In genomic region chr17:37742114-37742761, GRCh38 we compare ENCODE assay signal across 8 cellular contexts. TPM values are rescaled to one million over a fixed set of nuclear protein-coding genes. Genes with fewer than 3 reads are reported as not detected.
A peak's percentile ranks its signal among the peaks of the same experiment; 100 is the strongest.
DNase-seq lines count a peak whose midpoint lies in the region; ATAC-seq and TF ChIP-seq lines count a peak whose summit lies in the region.

No MANE protein-coding gene starts in this region.

- H3K36me3 Mint-ChIP-seq in activated T-cell treated with anti-CD3 and anti-CD28 coated beads, Interleukin-2, amount 50 U/mL, for 4 hours (ENCODE audit: insufficient read depth), result no peaks in the 10 kb centered on the region
- no peaks in the 10 kb centered on the region for H3K36me3 Mint-ChIP-seq in activated CD8-positive, alpha-beta T cell treated with anti-CD3 and anti-CD28 coated beads for 36 hours (ENCODE audit: low read depth)

- DNase-seq in activated T-cell treated with anti-CD3 and anti-CD28 coated beads, Interleukin-2, amount 50 U/mL, for 4 hours, result no peak
- DNase-seq in activated T-cell treated with anti-CD3 and anti-CD28 coated beads for 4 hours (no peak), NCI-H187 treated with DMSO at 0.1 percent for 48 hours (lab: John Stamatoyannopoulos, UW) (no peak)
- peak; percentile 21 for DNase-seq in activated CD8-positive, alpha-beta T cell treated with anti-CD3 and anti-CD28 coated beads for 36 hours

- no peaks in the 10 kb centered on the region for H3K9me3 Mint-ChIP-seq in activated T-cell treated with anti-CD3 and anti-CD28 coated beads, Interleukin-2, amount 50 U/mL, for 4 hours
- H3K9me3 Mint-ChIP-seq in activated CD8-positive, alpha-beta T cell treated with anti-CD3 and anti-CD28 coated beads for 36 hours, result no peaks in the 10 kb centered on the region

- H3K36me3 ChIP-seq in iPS-20b (ENCODE audit: insufficient read depth, low read depth, low read length), result no peaks in the 10 kb centered on the region
- no peaks in the 10 kb centered on the region for H3K36me3 ChIP-seq in subcutaneous abdominal adipose tissue (ENCODE audit: control insufficient read depth in 5 of 5, insufficient read depth in 5 of 5, low read length in 5 of 5)

- H3K4me1 ChIP-seq in iPS-20b (ENCODE audit: insufficient read depth, low read length) (peaks cover 4% of the 10 kb centered on the region; the same call in 1 of the 2 replicates), subcutaneous abdominal adipose tissue (ENCODE audit: control insufficient read depth in 5 of 5, insufficient read depth in 5 of 5, low read length in 5 of 5) (peaks cover 0 to 38% (median 37%) of the 10 kb centered on the region in 5 donors)

- CTCF ChIA-PET in activated CD8-positive, alpha-beta T cell treated with anti-CD3 and anti-CD28 coated beads for 36 hours (lab: Charles Lee), result no interaction called here

- H3K27ac ChIP-seq in iPS-20b (ENCODE audit: low read length) (no peak overlapping the region), subcutaneous abdominal adipose tissue (ENCODE audit: low read depth, low read length) (no peak overlapping the region)

- H3K27me3 Mint-ChIP-seq in activated T-cell treated with anti-CD3 and anti-CD28 coated beads, Interleukin-2, amount 50 U/mL, for 4 hours (ENCODE audit: low read depth), result peaks cover 81% of the 10 kb centered on the region
- H3K27me3 Mint-ChIP-seq in activated CD8-positive, alpha-beta T cell treated with anti-CD3 and anti-CD28 coated beads for 36 hours, result peaks cover 74% of the 10 kb centered on the region

- POLR2A ChIA-PET in activated CD8-positive, alpha-beta T cell treated with anti-CD3 and anti-CD28 coated beads for 36 hours (lab: Charles Lee), result no interaction called here

- ATAC-seq in activated T-cell treated with anti-CD3 and anti-CD28 coated beads, Interleukin-2, amount 50 U/mL, for 4 hours, result no peak
- no peak for ATAC-seq in activated CD8-positive, alpha-beta T cell treated with anti-CD3 and anti-CD28 coated beads for 36 hours
- ATAC-seq in GM18909 (IDR thresholded peaks at IDR 0.05; ENCODE audit: poor library complexity, unreplicated experiment) (no peak), HG02571 (IDR thresholded peaks at IDR 0.05; ENCODE audit: unreplicated experiment) (no peak)

- H3K9ac ChIP-seq in iPS-20b (ENCODE audit: low read depth, low read length) (no peak overlapping the region), subcutaneous abdominal adipose tissue (ENCODE audit: low read length in 5 of 5) (peak overlapping the region in 1 of 5 donors; percentile 39)

- no peaks in the 10 kb centered on the region for H3K9me3 ChIP-seq in iPS-20b (ENCODE audit: insufficient read depth, low read depth, low read length)
- no peaks in the 10 kb centered on the region for H3K9me3 ChIP-seq in subcutaneous abdominal adipose tissue (ENCODE audit: control insufficient read depth in 5 of 5, low read length in 5 of 5)

- peak overlapping the region; percentile 56 for H3K4me3 Mint-ChIP-seq in activated T-cell treated with anti-CD3 and anti-CD28 coated beads, Interleukin-2, amount 50 U/mL, for 4 hours
- peak overlapping the region; percentile 42 for H3K4me3 Mint-ChIP-seq in activated CD8-positive, alpha-beta T cell treated with anti-CD3 and anti-CD28 coated beads for 36 hours

- peaks cover 24% of the 10 kb centered on the region for H3K4me1 Mint-ChIP-seq in activated T-cell treated with anti-CD3 and anti-CD28 coated beads, Interleukin-2, amount 50 U/mL, for 4 hours (ENCODE audit: low read depth)
- H3K4me1 Mint-ChIP-seq in activated CD8-positive, alpha-beta T cell treated with anti-CD3 and anti-CD28 coated beads for 36 hours (ENCODE audit: low read depth), result peaks cover 17% of the 10 kb centered on the region

- H3K27ac Mint-ChIP-seq in activated CD8-positive, alpha-beta T cell treated with anti-CD3 and anti-CD28 coated beads for 36 hours, result no peak overlapping the region

- H3K27me3 ChIP-seq in iPS-20b (ENCODE audit: insufficient read depth, low read length), result peaks cover 98% of the 10 kb centered on the region
- peaks cover 66 to 87% (median 79%) of the 10 kb centered on the region in 5 donors for H3K27me3 ChIP-seq in subcutaneous abdominal adipose tissue (ENCODE audit: control insufficient read depth in 5 of 5, insufficient read depth in 4 of 5, low read length in 5 of 5)

- intact Hi-C loops in activated CD8-positive, alpha-beta T cell treated with anti-CD3 and anti-CD28 coated beads for 36 hours (cut with micrococcal nuclease), result no loop called here

- no peak for TF ChIP-seq CTCF in activated CD8-positive, alpha-beta T cell treated with anti-CD3 and anti-CD28 coated beads for 36 hours (IDR thresholded peaks at IDR 0.05)

- H3K4me3 ChIP-seq in iPS-20b (ENCODE audit: low read length) (peak overlapping the region; percentile 65), subcutaneous abdominal adipose tissue (ENCODE audit: low read depth in 1 of 5, low read length in 5 of 5) (peak overlapping the region; percentile 28 to 62 (median 53))

RNA-seq across cellular contexts. Expression of gene HNF1B, which starts 2.6 kb away (rescaled TPM):
- under 1 TPM in 1 of 3 donors, not detected in 2; 0.16 TPM for total RNA-seq in activated T-cell treated with anti-CD3 and anti-CD28 coated beads, Interleukin-2, amount 50 U/mL, for 4 hours
- total RNA-seq in activated CD8-positive, alpha-beta T cell treated with anti-CD3 and anti-CD28 coated beads for 36 hours, result under 1 TPM; 0.59 to 0.60 TPM
